Comparison of ENCODE assay signal across 21 cellular contexts in the genomic region with DNA sequence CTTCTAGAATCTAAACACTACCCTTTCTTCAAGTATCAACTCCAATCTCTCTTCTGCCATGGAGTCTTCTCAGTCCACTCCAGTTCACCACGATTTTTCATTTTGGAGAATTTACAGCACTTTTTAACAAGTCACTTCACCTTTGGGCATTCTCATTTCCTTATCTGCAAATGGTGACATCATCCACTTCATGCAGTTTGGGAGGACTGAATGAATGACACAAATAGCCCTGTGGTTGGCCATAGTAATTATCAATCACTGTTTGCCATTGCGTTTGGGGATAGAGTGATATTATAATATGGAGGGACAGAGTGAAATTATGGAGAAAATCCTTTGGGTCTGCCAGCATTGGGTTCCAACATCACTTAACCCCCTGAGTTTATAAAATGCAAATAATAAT. TPM values are rescaled to one million over a fixed set of nuclear protein-coding genes. Genes with fewer than 3 reads are reported as not detected.
DNase-seq lines count a peak whose midpoint lies in the region; ATAC-seq and TF ChIP-seq lines count a peak whose summit lies in the region.
"Had no signal": no experiment of that assay in that cellular context is flagged by ENCODE, and none has a peak within 500 bp of the region (broad histone marks: within the 10 kb centered on the region; RNA-seq: fewer than 3 reads in every experiment).

No MANE protein-coding gene starts in this region.

- H3K27me3 ChIP-seq in tibial nerve, result no peaks in the 10 kb centered on the region
- H3K27me3 ChIP-seq: ovary, SJCRH30 had no signal

- no peak overlapping the region for H3K4me3 Mint-ChIP-seq in stimulated activated effector memory CD8-positive, alpha-beta T cell treated with anti-CD3 and anti-CD28 coated beads, Interleukin-12 subunit alpha, Interleukin-12 subunit beta, amount 100 ng/mL, for 72 hours
- H3K4me3 Mint-ChIP-seq: activated T-helper 17 cell treated with anti-CD3 and anti-CD28 coated beads, Interleukin-2, amount 50 U/mL, for 72 hours; B cell; effector memory CD8-positive, alpha-beta T cell; T-helper 2 cell treated with Interferon-gamma antibody and Interleukin-4, amounts not matched to agents 5 μg/mL and 100 μg/mL, for 36 hours had no signal

- H3K4me1 Mint-ChIP-seq in stimulated activated effector memory CD8-positive, alpha-beta T cell treated with anti-CD3 and anti-CD28 coated beads, Interleukin-12 subunit alpha, Interleukin-12 subunit beta, amount 100 ng/mL, for 72 hours, result no peaks in the 10 kb centered on the region
- H3K4me1 Mint-ChIP-seq: activated T-helper 17 cell treated with anti-CD3 and anti-CD28 coated beads, Interleukin-2, amount 50 U/mL, for 72 hours had no signal

- peak; percentile 19 for DNase-seq in H4 (ENCODE audit: low spot score)
- peak; percentile 72 for DNase-seq in NOMO-1 treated with DMSO at 0.1 percent for 48 hours (lab: John Stamatoyannopoulos, UW; ENCODE audit: unreplicated experiment)
- DNase-seq in choroid plexus epithelial cell (ENCODE audit: low read depth), result peak; percentile 5
- no peak for DNase-seq in tibial nerve (ENCODE audit: low spot score in 2 of 2)
- no peak for DNase-seq in GOT3 (lab: John Stamatoyannopoulos, UW)
- DNase-seq in stimulated activated effector memory CD8-positive, alpha-beta T cell treated with anti-CD3 and anti-CD28 coated beads, Interleukin-12 subunit alpha, Interleukin-12 subunit beta, amount 100 ng/mL, for 72 hours (ENCODE audit: low spot score in 2 of 2), result no peak
- DNase-seq in OCI-M2 (lab: John Stamatoyannopoulos, UW; ENCODE audit: unreplicated experiment), result no peak
- DNase-seq: Caco-2; caudate nucleus; effector memory CD8-positive, alpha-beta T cell; NCI-H2081; NCI-H510A; ovary; PC-3; SJCRH30; stimulated activated CD4-positive, alpha-beta T cell treated with anti-CD3 and anti-CD28 coated beads, Interleukin-1b, Interleukin-23, amount 100 ng/mL, for 48 hours had no signal

- no peak overlapping the region for H3K27ac Mint-ChIP-seq in stimulated activated effector memory CD8-positive, alpha-beta T cell treated with anti-CD3 and anti-CD28 coated beads, Interleukin-12 subunit alpha, Interleukin-12 subunit beta, amount 100 ng/mL, for 72 hours
- H3K27ac Mint-ChIP-seq: activated T-helper 17 cell treated with anti-CD3 and anti-CD28 coated beads, Interleukin-2, amount 50 U/mL, for 72 hours; B cell; effector memory CD8-positive, alpha-beta T cell; T-helper 2 cell treated with Interferon-gamma antibody and Interleukin-4, amounts not matched to agents 5 μg/mL and 100 μg/mL, for 36 hours had no signal

- TF ChIP-seq CTCF in choroid plexus epithelial cell (conservative IDR thresholded peaks at IDR 0.05; ENCODE audit: low read depth, low read length) (no peak), tibial nerve (IDR thresholded peaks at IDR 0.05) (no peak)

- H3K27ac ChIP-seq in tibial nerve, result peak overlapping the region in 3 of 4 donors; percentile 51 to 84 (median 83)
- H3K27ac ChIP-seq: SJCRH30 had no signal

- H3K9me3 ChIP-seq in tibial nerve, result no peaks in the 10 kb centered on the region
- H3K9me3 ChIP-seq: Caco-2, ovary, SJCRH30 had no signal

- no peak for TF ChIP-seq POLR2A in tibial nerve (IDR thresholded peaks at IDR 0.05)

- H3K4me3 ChIP-seq in choroid plexus epithelial cell (ENCODE audit: low read depth, low read length), result no peak overlapping the region
- H3K4me3 ChIP-seq in tibial nerve, result no peak overlapping the region
- H3K4me3 ChIP-seq: ovary, SJCRH30 had no signal

- peaks cover 0 to 21% (median 8%) of the 10 kb centered on the region in 4 donors for H3K4me1 ChIP-seq in tibial nerve

- H3K9me3 Mint-ChIP-seq in stimulated activated effector memory CD8-positive, alpha-beta T cell treated with anti-CD3 and anti-CD28 coated beads, Interleukin-12 subunit alpha, Interleukin-12 subunit beta, amount 100 ng/mL, for 72 hours, result no peaks in the 10 kb centered on the region
- H3K9me3 Mint-ChIP-seq: activated T-helper 17 cell treated with anti-CD3 and anti-CD28 coated beads, Interleukin-2, amount 50 U/mL, for 72 hours; effector memory CD8-positive, alpha-beta T cell; T-helper 2 cell treated with Interferon-gamma antibody and Interleukin-4, amounts not matched to agents 5 μg/mL and 100 μg/mL, for 36 hours had no signal

- no peak for ATAC-seq in stimulated activated effector memory CD8-positive, alpha-beta T cell treated with anti-CD3 and anti-CD28 coated beads, Interleukin-12 subunit alpha, Interleukin-12 subunit beta, amount 100 ng/mL, for 72 hours
- ATAC-seq: activated T-helper 17 cell treated with anti-CD3 and anti-CD28 coated beads, Interleukin-2, amount 50 U/mL, for 72 hours; effector memory CD8-positive, alpha-beta T cell; PC-3 had no signal

- 87 to 89% methylated on average over 2 of the region's 2 CpGs for whole genome bisulfite sequencing in tibial nerve, 2 donors

- no peak for TF ChIP-seq EP300 in tibial nerve (IDR thresholded peaks at IDR 0.05)

- no peaks in the 10 kb centered on the region for H3K36me3 Mint-ChIP-seq in stimulated activated effector memory CD8-positive, alpha-beta T cell treated with anti-CD3 and anti-CD28 coated beads, Interleukin-12 subunit alpha, Interleukin-12 subunit beta, amount 100 ng/mL, for 72 hours

- H3K36me3 ChIP-seq in tibial nerve, result no peaks in the 10 kb centered on the region
- H3K36me3 ChIP-seq: ovary, SJCRH30 had no signal

RNA-seq across cellular contexts. Expression of gene TM4SF1, which starts 38.0 kb away (rescaled TPM):
- total RNA-seq in H4 (2014; rRNA removed; shearing (Covaris generic)), result 152 and 153 TPM in 2 replicates
- total RNA-seq in tibial nerve, result 100 to 1,000 TPM; 132 to 264 (median 169) TPM
- total RNA-seq: activated CD8-positive, alpha-beta memory T cell treated with anti-CD3 and anti-CD28 coated beads for 36 hours; B cell had no signal

RNA-seq across cellular contexts. Expression of gene TM4SF4, which starts 59.0 kb away (rescaled TPM):
- not detected in 2 replicates for total RNA-seq in H4 (2014; rRNA removed; shearing (Covaris generic))
- total RNA-seq in tibial nerve, result not detected
- total RNA-seq: activated CD8-positive, alpha-beta memory T cell treated with anti-CD3 and anti-CD28 coated beads for 36 hours; activated T-helper 17 cell treated with anti-CD3 and anti-CD28 coated beads, Interleukin-2, amount 50 U/mL, for 72 hours; B cell; lower leg skin; SJCRH30 had no signal

Comparison
In these comparisons a context has a peak if more than half of its experiments do, and no peak if none do; other contexts are left out.
1. DNase-seq: peak in H4 (single experiment), NOMO-1 treated with DMSO at 0.1 percent for 48 hours (single experiment) and choroid plexus epithelial cell (single experiment); none in tibial nerve (0 of 2), GOT3 (single experiment), stimulated activated effector memory CD8-positive, alpha-beta T cell treated with anti-CD3 and anti-CD28 coated beads, Interleukin-12 subunit alpha, Interleukin-12 subunit beta, amount 100 ng/mL, for 72 hours (0 of 2) and OCI-M2 (single experiment).